22 cellular contexts compared by ENCODE assay signal in genomic region chr7:139757968-139758367, GRCh38.
"Had no signal": no experiment of that assay in that cellular context is flagged by ENCODE, and none has a peak within 500 bp of the region (broad histone marks: within the 10 kb centered on the region; RNA-seq: fewer than 3 reads in every experiment).

No MANE protein-coding gene starts in this region.

- FAIRE-seq: K562 had no signal

- H3K27ac Mint-ChIP-seq: activated CD4-positive, alpha-beta T cell treated with anti-CD3 and anti-CD28 coated beads, Interleukin-2, amount 10 ng/mL, durations not matched to agents 24 days and 14 days; activated naive CD8-positive, alpha-beta T cell treated with anti-CD3 and anti-CD28 coated beads, Interleukin-2, amount 10 ng/mL, durations not matched to agents 7 days and 5 days; T-helper 17 cell; WTC11 had no signal

- H3K36me3 ChIP-seq: breast epithelium had no signal

- H3K4me1 ChIP-seq: breast epithelium had no signal

- H3K36me3 Mint-ChIP-seq: WTC11 had no signal

- DNase-seq: activated CD4-positive, alpha-beta T cell treated with anti-CD3 and anti-CD28 coated beads, Interleukin-2, amount 10 ng/mL, durations not matched to agents 24 days and 14 days; activated CD4-positive, alpha-beta T cell treated with anti-CD3 and anti-CD28 coated beads, Interleukin-2, amount 50 U/mL, for 48 hours; activated CD4-positive, CD25-positive, alpha-beta regulatory T cell treated with anti-CD3 and anti-CD28 coated beads, Interleukin-2, amount 50 U/mL, for 72 hours; activated CD8-positive, alpha-beta memory T cell treated with anti-CD3 and anti-CD28 coated beads for 24 hours; activated naive CD4-positive, alpha-beta T cell treated with anti-CD3 and anti-CD28 coated beads, Interleukin-2, amount 50 U/mL, for 16 hours; activated naive CD8-positive, alpha-beta T cell treated with anti-CD3 and anti-CD28 coated beads, Interleukin-2, amount 10 ng/mL, durations not matched to agents 7 days and 5 days; activated T-cell treated with anti-CD3 and anti-CD28 coated beads, Interleukin-2, amount 50 U/mL, for 48 hours; aorta; caudate nucleus; Kasumi-1; NCI-H1105 treated with DMSO at 0.1 percent for 48 hours; NCI-H1436 treated with DMSO at 0.1 percent for 48 hours; NCI-H187 treated with DMSO at 0.1 percent for 48 hours; NCI-H2081 treated with DMSO at 0.1 percent for 48 hours; NCI-H2227 treated with DMSO at 0.1 percent for 48 hours; SIG-M5; T-helper 17 cell; T-helper 9 cell had no signal

- H3K27me3 ChIP-seq: breast epithelium had no signal

- H3K4me3 ChIP-seq: breast epithelium, K562 had no signal

- H3K4me3 Mint-ChIP-seq: activated CD4-positive, alpha-beta T cell treated with anti-CD3 and anti-CD28 coated beads, Interleukin-2, amount 10 ng/mL, durations not matched to agents 24 days and 14 days; activated naive CD8-positive, alpha-beta T cell treated with anti-CD3 and anti-CD28 coated beads, Interleukin-2, amount 10 ng/mL, durations not matched to agents 7 days and 5 days; T-helper 17 cell; WTC11 had no signal

- H3K9me3 ChIP-seq: breast epithelium had no signal

- H3K27ac ChIP-seq: breast epithelium had no signal

- ATAC-seq: K562, T-helper 17 cell, WTC11 had no signal

- H3K27me3 Mint-ChIP-seq: activated CD4-positive, alpha-beta T cell treated with anti-CD3 and anti-CD28 coated beads, Interleukin-2, amount 10 ng/mL, durations not matched to agents 24 days and 14 days; activated naive CD8-positive, alpha-beta T cell treated with anti-CD3 and anti-CD28 coated beads, Interleukin-2, amount 10 ng/mL, durations not matched to agents 7 days and 5 days; T-helper 17 cell had no signal

- H3K9me3 Mint-ChIP-seq: activated CD4-positive, alpha-beta T cell treated with anti-CD3 and anti-CD28 coated beads, Interleukin-2, amount 10 ng/mL, durations not matched to agents 24 days and 14 days; activated naive CD8-positive, alpha-beta T cell treated with anti-CD3 and anti-CD28 coated beads, Interleukin-2, amount 10 ng/mL, durations not matched to agents 7 days and 5 days; activated T-helper 2 cell treated with anti-CD3 and anti-CD28 coated beads, Interferon-gamma antibody, Interleukin-2, Interleukin-4, amounts not matched to agents 10 μg/mL and 5 μg/mL and 100 μg/mL, durations not matched to agents 14 hours and 24 hours and 36 hours; WTC11 had no signal
